Comparison of ENCODE assay signal across 8 cellular contexts in genomic region chrX:48677456-48678030, GRCh38. TPM values are rescaled to one million over a fixed set of nuclear protein-coding genes. Genes with fewer than 3 reads are reported as not detected.
DNase-seq lines count a peak whose midpoint lies in the region; ATAC-seq and TF ChIP-seq lines count a peak whose summit lies in the region.

No MANE protein-coding gene starts in this region.

- peak overlapping the region in 7 of 11 experiments; percentile 76 to 89 (median 83); a peak in 8 of 22 replicates for H3K27ac ChIP-seq in BLaER1 treated with 17β-estradiol and CSF1 and Interleukin-3, amounts not matched to agents 10 nM and 100 nM
- no peak overlapping the region for H3K27ac ChIP-seq in coronary artery
- H3K27ac ChIP-seq in gastroesophageal sphincter: no peak overlapping the region

- H3K9me3 Mint-ChIP-seq in IgD-negative memory B cell (no peaks in the 10 kb centered on the region), nephron (peaks cover 7% of the 10 kb centered on the region)

- H3K27me3 ChIP-seq in BLaER1 treated with 17β-estradiol and CSF1 and Interleukin-3, amounts not matched to agents 10 nM and 100 nM: peaks cover 26 to 71% (median 47%) of the 10 kb centered on the region in 11 experiments
- H3K27me3 ChIP-seq in gastroesophageal sphincter: no peaks in the 10 kb centered on the region

- peak overlapping the region; percentile 62 to 82 (median 77) for H3K4me3 ChIP-seq in BLaER1 treated with 17β-estradiol and CSF1 and Interleukin-3, amounts not matched to agents 10 nM and 100 nM
- H3K4me3 ChIP-seq in coronary artery: peak overlapping the region; percentile 72
- H3K4me3 ChIP-seq in gastroesophageal sphincter: peak overlapping the region in 1 of 2 donors; percentile 73

- 42 to 45% methylated on average over 4 of the region's 12 CpGs for WGBS in gastroesophageal sphincter (ENCODE audit: low coverage in 1 of 2), 2 donors

- H3K36me3 ChIP-seq in BLaER1 treated with 17β-estradiol and CSF1 and Interleukin-3, amounts not matched to agents 10 nM and 100 nM: no peaks in the 10 kb centered on the region
- H3K36me3 ChIP-seq in gastroesophageal sphincter: no peaks in the 10 kb centered on the region

- no peak for DNase-seq in coronary artery (ENCODE audit: low spot score)
- no peak for DNase-seq in NCI-H82 treated with DMSO at 0.1 percent for 48 hours (lab: John Stamatoyannopoulos, UW; ENCODE audit: unreplicated experiment)

- ATAC-seq in HG03460 (IDR thresholded peaks at IDR 0.05; ENCODE audit: unreplicated experiment): no peak
- no peak for ATAC-seq in GM18502 (IDR thresholded peaks at IDR 0.05; ENCODE audit: poor library complexity, unreplicated experiment)
- ATAC-seq in gastroesophageal sphincter: no peak

- H4K20me1 ChIP-seq in BLaER1 treated with 17β-estradiol and CSF1 and Interleukin-3, amounts not matched to agents 10 nM and 100 nM: no peaks in the 10 kb centered on the region; a peak in 1 of 22 replicates

- H3K9me3 ChIP-seq in BLaER1 treated with 17β-estradiol and CSF1 and Interleukin-3, amounts not matched to agents 10 nM and 100 nM (replicated peaks in 1 of 11): no peaks in the 10 kb centered on the region
- no peaks in the 10 kb centered on the region for H3K9me3 ChIP-seq in gastroesophageal sphincter

- H3K4me1 Mint-ChIP-seq in IgD-negative memory B cell: peaks cover 3 to 26% (median 15%) of the 10 kb centered on the region in 3 donors
- H3K4me1 Mint-ChIP-seq in nephron: peaks cover 17% of the 10 kb centered on the region

- H3K4me1 ChIP-seq in BLaER1 treated with 17β-estradiol and CSF1 and Interleukin-3, amounts not matched to agents 10 nM and 100 nM: peaks cover 7 to 62% (median 29%) of the 10 kb centered on the region in 10 experiments; a peak in 19 of 20 replicates
- peaks cover 0 to 16% (median 0%) of the 10 kb centered on the region in 3 donors for H3K4me1 ChIP-seq in gastroesophageal sphincter

- H3K9ac ChIP-seq in BLaER1 treated with 17β-estradiol and CSF1 and Interleukin-3, amounts not matched to agents 10 nM and 100 nM: peak overlapping the region; percentile 80 to 90 (median 86); a peak in 21 of 22 replicates

- peak overlapping the region; percentile 47 to 78 (median 78) for H3K27ac Mint-ChIP-seq in IgD-negative memory B cell
- H3K27ac Mint-ChIP-seq in nephron: peak overlapping the region; percentile 46 to 94 (median 85)

- TF ChIP-seq CTCF in coronary artery (IDR thresholded peaks at IDR 0.05): no peak
- no peak for TF ChIP-seq CTCF in nephron (IDR thresholded peaks at IDR 0.05; ENCODE audit: unreplicated experiment in 3 of 3)
- no peak for TF ChIP-seq CTCF in gastroesophageal sphincter (IDR thresholded peaks at IDR 0.05)

- TF ChIP-seq EP300 in gastroesophageal sphincter (IDR thresholded peaks at IDR 0.05): no peak

- H3K27me3 Mint-ChIP-seq in IgD-negative memory B cell: no peaks in the 10 kb centered on the region
- no peaks in the 10 kb centered on the region for H3K27me3 Mint-ChIP-seq in nephron (ENCODE audit: low read depth)

- H3K36me3 Mint-ChIP-seq in IgD-negative memory B cell (peaks cover 2% of the 10 kb centered on the region), nephron (ENCODE audit: low read depth) (no peaks in the 10 kb centered on the region)

- no peak for TF ChIP-seq POLR2A in gastroesophageal sphincter (IDR thresholded peaks at IDR 0.05)

- peak overlapping the region; percentile 87 to 94 (median 91) for H3K4me3 Mint-ChIP-seq in IgD-negative memory B cell
- peak overlapping the region; percentile 84 to 97 (median 91) for H3K4me3 Mint-ChIP-seq in nephron

- H3K4me2 ChIP-seq in BLaER1 treated with 17β-estradiol and CSF1 and Interleukin-3, amounts not matched to agents 10 nM and 100 nM: peak overlapping the region; percentile 62 to 84 (median 77)

RNA-seq across cellular contexts. Expression of gene WAS, which starts 6.1 kb away (rescaled TPM):
- polyA plus RNA-seq in IgD-negative memory B cell: 26.5 TPM
- 1 to 10 TPM; 1.6 to 5.4 (median 3.7) TPM for total RNA-seq in gastroesophageal sphincter

RNA-seq across cellular contexts. Expression of gene SUV39H1, which starts 19.0 kb away (rescaled TPM):
- 8.6 TPM for polyA plus RNA-seq in IgD-negative memory B cell
- total RNA-seq in gastroesophageal sphincter: 10 to 100 TPM in 1 of 4 donors, 1 to 10 TPM in 3; 3.4 to 11.7 (median 5.1) TPM

Comparison
In these comparisons a context has a peak if more than half of its experiments do, and no peak if none do; other contexts are left out.
1. H3K27ac ChIP-seq: peak in BLaER1 treated with 17β-estradiol and CSF1 and Interleukin-3, amounts not matched to agents 10 nM and 100 nM (7 of 11); none in coronary artery (0 of 2) and gastroesophageal sphincter (0 of 4).